ENCODE assay signal across 1 cellular context in genomic region chr12:79935021-79935623, GRCh38.
TF ChIP-seq lines count a peak whose summit lies in the region.

Gene PPP1R12A, minus strand, starts transcription at chr12:79935097. Its CDS starts 166 bp downstream, at chr12:79934931.

TF ChIP-seq in H1, 55 proteins besides CTCF, POLR2A, EP300 and RAD21 (continued from another document):
- TF ChIP-seq KDM5A (IDR thresholded peaks at IDR 0.05; ENCODE audit: low read length) (no peak), NANOG (IDR thresholded peaks at IDR 0.05; ENCODE audit: insufficient read depth, low read depth, low read length, poor library complexity, severe bottlenecking) (peak; percentile 18), SIN3A (conservative IDR thresholded peaks at IDR 0.05 in 1 of 2, IDR thresholded peaks at IDR 0.05 in 1 of 2; ENCODE audit: low read depth in 1 of 2, low read length in 2 of 2) (peak; percentile 17 to 69; a peak in 2 of 4 replicates), PHF8 (conservative IDR thresholded peaks at IDR 0.05; ENCODE audit: low read depth, low read length) (peak; percentile 82), HDAC6 (IDR thresholded peaks at IDR 0.05; ENCODE audit: low read depth, low read length) (no peak), KDM1A (IDR thresholded peaks at IDR 0.05; ENCODE audit: borderline replicate concordance, low read length) (no peak), SP2 (IDR thresholded peaks at IDR 0.05; ENCODE audit: low read length) (no peak), CBX8 (IDR thresholded peaks at IDR 0.05; ENCODE audit: borderline replicate concordance, low read depth, low read length) (no peak), TEAD4 (IDR thresholded peaks at IDR 0.05; ENCODE audit: low read depth, low read length) (no peak), E2F6 (IDR thresholded peaks at IDR 0.05) (no peak), SAP30 (IDR thresholded peaks at IDR 0.05; ENCODE audit: insufficient read depth, insufficient replicate concordance, low read length) (no peak), BACH1 (IDR thresholded peaks at IDR 0.05; ENCODE audit: low read length) (no peak), CHD2 (IDR thresholded peaks at IDR 0.05; ENCODE audit: low read length) (peak; percentile 96), GTF2F1 (IDR thresholded peaks at IDR 0.05; ENCODE audit: borderline replicate concordance, low read depth, low read length) (peak; percentile 78; the same call in 1 of the 2 replicates), RNF2 (IDR thresholded peaks at IDR 0.05; ENCODE audit: borderline replicate concordance, low read depth, low read length, missing control alignments, poor library complexity, severe bottlenecking) (no peak), MAX (IDR thresholded peaks at IDR 0.05) (peak; percentile 5; the same call in 1 of the 2 replicates), HDAC2 (IDR thresholded peaks at IDR 0.05; ENCODE audit: borderline replicate concordance in 1 of 2, low read depth in 2 of 2, low read length in 2 of 2) (no peak), POU5F1 (IDR thresholded peaks at IDR 0.05; ENCODE audit: low read depth, low read length) (no peak), TAF7 (optimal IDR thresholded peaks at IDR 0.05; ENCODE audit: borderline replicate concordance, low read depth, low read length) (peak; percentile 64), RXRA (IDR thresholded peaks at IDR 0.05; ENCODE audit: insufficient read depth, low read depth, low read length) (no peak), USF2 (IDR thresholded peaks at IDR 0.05; ENCODE audit: low read length) (no peak), SIX5 (IDR thresholded peaks at IDR 0.05; ENCODE audit: low read depth, low read length) (no peak), CHD7 (IDR thresholded peaks at IDR 0.05; ENCODE audit: insufficient replicate concordance, low read length) (no peak), TBP (IDR thresholded peaks at IDR 0.05; ENCODE audit: low read depth, low read length) (peak; percentile 76), ASH2L (IDR thresholded peaks at IDR 0.05; ENCODE audit: low read length) (peak; percentile 74), TCF12 (IDR thresholded peaks at IDR 0.05; ENCODE audit: low read depth, low read length) (no peak), KDM4A (IDR thresholded peaks at IDR 0.05; ENCODE audit: low read depth, low read length, severe bottlenecking) (no peak), ATF2 (IDR thresholded peaks at IDR 0.05; ENCODE audit: low read length) (no peak), SUZ12 (IDR thresholded peaks at IDR 0.05; ENCODE audit: low read length) (no peak), MAFK (IDR thresholded peaks at IDR 0.05; ENCODE audit: low read depth, low read length) (no peak), FOSL1 (IDR thresholded peaks at IDR 0.05; ENCODE audit: insufficient read depth, low read depth, low read length) (no peak), GABPA (IDR thresholded peaks at IDR 0.05; ENCODE audit: borderline replicate concordance, insufficient read depth, low read length) (no peak), JUND (IDR thresholded peaks at IDR 0.05; ENCODE audit: low read length) (no peak), SIRT6 (IDR thresholded peaks at IDR 0.05; ENCODE audit: low read length) (no peak), BCL11A (IDR thresholded peaks at IDR 0.05; ENCODE audit: low read depth in 2 of 2, low read length in 2 of 2) (no peak), YY1 (IDR thresholded peaks at IDR 0.05; ENCODE audit: low read depth, low read length) (no peak), BRCA1 (IDR thresholded peaks at IDR 0.05; ENCODE audit: low read depth, low read length) (peak; percentile 80), ZNF274 (IDR thresholded peaks at IDR 0.05; ENCODE audit: borderline replicate concordance, extremely low read depth, low read length) (no peak), CBX5 (IDR thresholded peaks at IDR 0.05; ENCODE audit: low read depth, low read length) (no peak), EGR1 (IDR thresholded peaks at IDR 0.05; ENCODE audit: borderline replicate concordance, low read depth, low read length) (0 out of 2 replicates have a peak, but pooled peaks have one; percentile 12), POLR2AphosphoS5 (IDR thresholded peaks at IDR 0.05; ENCODE audit: low read depth, low read length) (peak; percentile 72), CTBP2 (IDR thresholded peaks at IDR 0.05; ENCODE audit: borderline replicate concordance, insufficient read depth, insufficient read length, low read length) (peak; percentile 72), CHD1 (IDR thresholded peaks at IDR 0.05; ENCODE audit: low read depth, low read length) (no peak), JUN (IDR thresholded peaks at IDR 0.05; ENCODE audit: low read depth, low read length) (no peak), NRF1 (IDR thresholded peaks at IDR 0.05; ENCODE audit: low read depth, low read length) (peak; percentile 90), CEBPB (IDR thresholded peaks at IDR 0.05; ENCODE audit: low read depth, low read length) (no peak), SP1 (IDR thresholded peaks at IDR 0.05; ENCODE audit: low read depth, low read length) (no peak), CREB1 (IDR thresholded peaks at IDR 0.05) (peak; percentile 60; the same call in 1 of the 2 replicates), EZH2 (IDR thresholded peaks at IDR 0.05; ENCODE audit: low read depth, low read length, severe bottlenecking) (no peak), RBBP5 (IDR thresholded peaks at IDR 0.05; ENCODE audit: borderline replicate concordance, low read depth, low read length) (no peak; the same call in 1 of the 2 replicates), SP4 (IDR thresholded peaks at IDR 0.05; ENCODE audit: low read length) (peak; percentile 72; the same call in 1 of the 2 replicates), RFX5 (IDR thresholded peaks at IDR 0.05; ENCODE audit: borderline replicate concordance, low read depth, low read length) (no peak), SRF (IDR thresholded peaks at IDR 0.05; ENCODE audit: low read depth, low read length) (no peak)
